ENCODE assay signal across 2 cellular contexts in the genomic region with DNA sequence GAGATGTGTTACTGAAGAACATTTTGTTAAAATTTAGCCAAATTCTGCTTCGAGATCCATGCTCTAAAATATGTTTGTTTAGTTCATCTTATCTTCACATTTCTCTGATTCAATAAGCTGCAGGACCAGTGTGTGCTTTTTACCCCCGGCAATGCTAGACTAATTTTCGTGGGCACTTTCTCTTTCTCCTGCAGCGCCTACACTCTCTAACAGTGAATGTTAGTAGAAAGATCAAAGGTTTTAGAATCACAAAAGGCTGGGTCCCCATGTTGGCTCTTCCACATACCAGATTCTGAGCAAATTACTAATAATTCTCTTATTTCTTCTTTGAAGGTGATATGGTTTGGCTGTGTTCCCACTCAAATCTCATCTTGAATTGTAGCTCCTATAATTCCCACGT.
TF ChIP-seq lines count a peak whose summit lies in the region.

No MANE protein-coding gene starts in this region.

TF ChIP-seq in HEK293, 187 proteins besides CTCF, POLR2A, EP300 and RAD21 (continued from another document):
- TF ChIP-seq TCF7L2 (IDR thresholded peaks at IDR 0.05; ENCODE audit: borderline replicate concordance, low read depth, low read length): peak; percentile 58; the same call in 1 of the 2 replicates
- TF ChIP-seq ZNF214 (tag by site-specific recombination; IDR thresholded peaks at IDR 0.05; ENCODE audit: borderline replicate concordance): no peak
- TF ChIP-seq PRDM1 (tag by site-specific recombination; IDR thresholded peaks at IDR 0.05): peak; percentile 40; the same call in 1 of the 2 replicates
- TF ChIP-seq ZNF175 (tag by site-specific recombination; IDR thresholded peaks at IDR 0.05): no peak
- TF ChIP-seq, protein P1, sequence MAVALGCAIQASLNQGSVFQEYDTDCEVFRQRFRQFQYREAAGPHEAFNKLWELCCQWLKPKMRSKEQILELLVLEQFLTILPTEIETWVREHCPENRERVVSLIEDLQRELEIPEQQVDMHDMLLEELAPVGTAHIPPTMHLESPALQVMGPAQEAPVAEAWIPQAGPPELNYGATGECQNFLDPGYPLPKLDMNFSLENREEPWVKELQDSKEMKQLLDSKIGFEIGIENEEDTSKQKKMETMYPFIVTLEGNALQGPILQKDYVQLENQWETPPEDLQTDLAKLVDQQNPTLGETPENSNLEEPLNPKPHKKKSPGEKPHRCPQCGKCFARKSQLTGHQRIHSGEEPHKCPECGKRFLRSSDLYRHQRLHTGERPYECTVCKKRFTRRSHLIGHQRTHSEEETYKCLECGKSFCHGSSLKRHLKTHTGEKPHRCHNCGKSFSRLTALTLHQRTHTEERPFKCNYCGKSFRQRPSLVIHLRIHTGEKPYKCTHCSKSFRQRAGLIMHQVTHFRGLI (tag by site-specific recombination; IDR thresholded peaks at IDR 0.05): no peak
- TF ChIP-seq EGR2 (tag by site-specific recombination; IDR thresholded peaks at IDR 0.05; ENCODE audit: low read depth): peak; percentile 62
- no peak for TF ChIP-seq KLF1 (tag by site-specific recombination; IDR thresholded peaks at IDR 0.05)
- TF ChIP-seq ZFP3 (tag by site-specific recombination; IDR thresholded peaks at IDR 0.05; ENCODE audit: low read depth): no peak
- TF ChIP-seq MZF1 (tag by site-specific recombination; IDR thresholded peaks at IDR 0.05; ENCODE audit: borderline replicate concordance): no peak
- TF ChIP-seq ZNF148 (tag by site-specific recombination; IDR thresholded peaks at IDR 0.05; ENCODE audit: borderline replicate concordance): no peak
- no peak for TF ChIP-seq ZNF140 (tag by site-specific recombination; IDR thresholded peaks at IDR 0.05)
- no peak for TF ChIP-seq ZNF10 (tag by site-specific recombination; IDR thresholded peaks at IDR 0.05)
- TF ChIP-seq ZNF155 (tag by site-specific recombination; IDR thresholded peaks at IDR 0.05): no peak
- peak; percentile 36; the same call in 1 of the 2 replicates for TF ChIP-seq TRIM28 (IDR thresholded peaks at IDR 0.05; ENCODE audit: borderline replicate concordance, low read length)
- no peak for TF ChIP-seq ZNF560 (tag by site-specific recombination; IDR thresholded peaks at IDR 0.05; ENCODE audit: borderline replicate concordance)
- no peak for TF ChIP-seq ZNF350 (tag by site-specific recombination; IDR thresholded peaks at IDR 0.05)
TF ChIP-seq in HEK293: peak in this region for 4.

TF ChIP-seq in SK-N-SH treated with all-trans-retinoic acid at 6 μM for 48 hours, 23 proteins besides CTCF, POLR2A, EP300 and RAD21 (continued from another document):
- TF ChIP-seq, protein P2, sequence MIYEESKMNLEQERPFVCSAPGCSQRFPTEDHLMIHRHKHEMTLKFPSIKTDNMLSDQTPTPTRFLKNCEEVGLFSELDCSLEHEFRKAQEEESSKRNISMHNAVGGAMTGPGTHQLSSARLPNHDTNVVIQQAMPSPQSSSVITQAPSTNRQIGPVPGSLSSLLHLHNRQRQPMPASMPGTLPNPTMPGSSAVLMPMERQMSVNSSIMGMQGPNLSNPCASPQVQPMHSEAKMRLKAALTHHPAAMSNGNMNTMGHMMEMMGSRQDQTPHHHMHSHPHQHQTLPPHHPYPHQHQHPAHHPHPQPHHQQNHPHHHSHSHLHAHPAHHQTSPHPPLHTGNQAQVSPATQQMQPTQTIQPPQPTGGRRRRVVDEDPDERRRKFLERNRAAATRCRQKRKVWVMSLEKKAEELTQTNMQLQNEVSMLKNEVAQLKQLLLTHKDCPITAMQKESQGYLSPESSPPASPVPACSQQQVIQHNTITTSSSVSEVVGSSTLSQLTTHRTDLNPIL (CRISPR knock-in tag; IDR thresholded peaks at IDR 0.05; ENCODE audit: low read depth): no peak
- no peak for TF ChIP-seq BACH2 (CRISPR knock-in tag; IDR thresholded peaks at IDR 0.05; ENCODE audit: borderline replicate concordance)
- no peak for TF ChIP-seq ZNF565 (CRISPR knock-in tag; conservative IDR thresholded peaks at IDR 0.05; ENCODE audit: low read depth)
- no peak for TF ChIP-seq OSR1 (CRISPR knock-in tag; IDR thresholded peaks at IDR 0.05)
- no peak for TF ChIP-seq TSHZ2 (CRISPR knock-in tag; IDR thresholded peaks at IDR 0.05)
- TF ChIP-seq ZNF70 (CRISPR knock-in tag; IDR thresholded peaks at IDR 0.05): no peak
- no peak for TF ChIP-seq ARNTL (CRISPR knock-in tag; IDR thresholded peaks at IDR 0.05; ENCODE audit: borderline replicate concordance, low read depth)
- TF ChIP-seq, protein P3, sequence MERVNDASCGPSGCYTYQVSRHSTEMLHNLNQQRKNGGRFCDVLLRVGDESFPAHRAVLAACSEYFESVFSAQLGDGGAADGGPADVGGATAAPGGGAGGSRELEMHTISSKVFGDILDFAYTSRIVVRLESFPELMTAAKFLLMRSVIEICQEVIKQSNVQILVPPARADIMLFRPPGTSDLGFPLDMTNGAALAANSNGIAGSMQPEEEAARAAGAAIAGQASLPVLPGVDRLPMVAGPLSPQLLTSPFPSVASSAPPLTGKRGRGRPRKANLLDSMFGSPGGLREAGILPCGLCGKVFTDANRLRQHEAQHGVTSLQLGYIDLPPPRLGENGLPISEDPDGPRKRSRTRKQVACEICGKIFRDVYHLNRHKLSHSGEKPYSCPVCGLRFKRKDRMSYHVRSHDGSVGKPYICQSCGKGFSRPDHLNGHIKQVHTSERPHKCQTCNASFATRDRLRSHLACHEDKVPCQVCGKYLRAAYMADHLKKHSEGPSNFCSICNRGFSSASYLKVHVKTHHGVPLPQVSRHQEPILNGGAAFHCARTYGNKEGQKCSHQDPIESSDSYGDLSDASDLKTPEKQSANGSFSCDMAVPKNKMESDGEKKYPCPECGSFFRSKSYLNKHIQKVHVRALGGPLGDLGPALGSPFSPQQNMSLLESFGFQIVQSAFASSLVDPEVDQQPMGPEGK (CRISPR knock-in tag; IDR thresholded peaks at IDR 0.05; ENCODE audit: borderline replicate concordance): no peak
- TF ChIP-seq TOX (CRISPR knock-in tag; IDR thresholded peaks at IDR 0.05; ENCODE audit: borderline replicate concordance): no peak
- no peak for TF ChIP-seq ESRRG (CRISPR knock-in tag; IDR thresholded peaks at IDR 0.05)
- no peak for TF ChIP-seq GLIS3 (CRISPR knock-in tag; IDR thresholded peaks at IDR 0.05)
- no peak for TF ChIP-seq PPARA (CRISPR knock-in tag; IDR thresholded peaks at IDR 0.05; ENCODE audit: borderline replicate concordance)
